8 cellular contexts compared by ENCODE assay signal in the genomic region with DNA sequence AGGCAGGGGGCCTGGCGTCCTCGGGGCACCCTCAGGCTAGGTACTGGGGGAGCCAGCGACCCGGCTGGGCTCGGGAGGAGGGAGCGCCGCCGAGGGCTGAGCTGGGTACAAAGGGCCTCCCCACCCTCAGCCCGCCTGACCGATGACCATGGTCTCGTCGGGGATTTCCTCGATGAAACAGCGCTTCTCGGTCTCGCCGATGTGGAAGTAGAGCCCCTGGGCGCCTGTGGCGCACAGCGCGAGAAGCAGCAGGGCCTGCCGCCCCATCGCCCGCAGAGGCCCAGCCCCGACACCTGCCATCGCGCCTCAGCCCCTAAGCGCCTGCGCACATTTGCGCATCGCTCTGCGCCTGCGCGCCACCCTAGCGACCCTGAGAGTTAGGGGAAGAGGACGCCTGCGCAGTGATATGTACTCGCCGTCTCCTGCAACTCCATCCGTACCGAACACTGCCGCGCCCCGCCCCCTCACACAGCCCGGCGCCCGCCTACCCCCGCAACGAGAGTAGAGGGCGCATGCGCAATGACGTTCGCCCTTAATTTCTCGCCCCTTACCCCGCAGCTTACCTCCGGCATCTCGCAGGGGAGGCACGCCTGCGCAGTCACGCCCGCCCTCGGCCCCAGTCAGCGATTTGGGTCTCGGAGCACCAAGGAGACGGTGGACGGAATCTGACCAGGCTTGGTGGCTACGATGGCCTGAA.
A peak's percentile ranks its signal among the peaks of the same experiment; 100 is the strongest.
DNase-seq lines count a peak whose midpoint lies in the region; ATAC-seq lines count a peak whose summit lies in the region.

A gene (minus strand): TSS at position 325 of the 697 bp plus-strand sequence. CDS start 25 bp downstream, at position 300.

- H3K9me3 ChIP-seq in BLaER1 treated with 17β-estradiol and CSF1 and Interleukin-3, amounts not matched to agents 10 nM and 100 nM (replicated peaks in 1 of 11): no peaks in the 10 kb centered on the region

- H3K4me1 ChIP-seq in BLaER1 treated with 17β-estradiol and CSF1 and Interleukin-3, amounts not matched to agents 10 nM and 100 nM: peaks cover 26 to 32% (median 30%) of the 10 kb centered on the region in 10 experiments

- peak within 1 kb of the TSS; percentile 79 to 99 (median 90) for H3K4me3 ChIP-seq in BLaER1 treated with 17β-estradiol and CSF1 and Interleukin-3, amounts not matched to agents 10 nM and 100 nM

- ATAC-seq in GM19351 (IDR thresholded peaks at IDR 0.05; ENCODE audit: unreplicated experiment) (peak; percentile 84), HG03521 (IDR thresholded peaks at IDR 0.05; ENCODE audit: unreplicated experiment) (peak; percentile 89)

- peak within 1 kb of the TSS; percentile 80 to 93 (median 89) for H3K27ac ChIP-seq in BLaER1 treated with 17β-estradiol and CSF1 and Interleukin-3, amounts not matched to agents 10 nM and 100 nM

- peaks cover 25 to 43% (median 37%) of the 10 kb centered on the region in 11 experiments for H3K36me3 ChIP-seq in BLaER1 treated with 17β-estradiol and CSF1 and Interleukin-3, amounts not matched to agents 10 nM and 100 nM

- H3K9ac ChIP-seq in BLaER1 treated with 17β-estradiol and CSF1 and Interleukin-3, amounts not matched to agents 10 nM and 100 nM: peak within 1 kb of the TSS; percentile 87 to 96 (median 93)

- no peaks in the 10 kb centered on the region for H3K27me3 ChIP-seq in BLaER1 treated with 17β-estradiol and CSF1 and Interleukin-3, amounts not matched to agents 10 nM and 100 nM

- H4K20me1 ChIP-seq in BLaER1 treated with 17β-estradiol and CSF1 and Interleukin-3, amounts not matched to agents 10 nM and 100 nM: peaks cover 0 to 37% (median 0%) of the 10 kb centered on the region in 11 experiments; a peak in 9 of 22 replicates

- DNase-seq in NCI-H748 (lab: John Stamatoyannopoulos, UW; ENCODE audit: unreplicated experiment): peak; percentile 98
- peak; percentile 100 for DNase-seq in activated CD4-positive, alpha-beta T cell treated with anti-CD3 and anti-CD28 coated beads, Interleukin-2, amount 50 U/mL, for 1 hour
- peak; percentile 95 for DNase-seq in dedifferentiated amniotic fluid mesenchymal stem cell (ENCODE audit: extremely low spot score)
- peak; percentile 100 for DNase-seq in left kidney (ENCODE audit: low read depth, low spot score)
- peak; percentile 100 for DNase-seq in stimulated activated CD4-positive, alpha-beta T cell treated with anti-CD3 and anti-CD28 coated beads, Interleukin-2, amount 100 ng/mL, for 24 hours

- peak within 1 kb of the TSS; percentile 93 to 99 (median 96) for H3K4me2 ChIP-seq in BLaER1 treated with 17β-estradiol and CSF1 and Interleukin-3, amounts not matched to agents 10 nM and 100 nM

Comparison
In these comparisons a context has a peak if more than half of its experiments do, and no peak if none do; other contexts are left out.
1. Peak in every context shown above with its lines: DNase-seq, ATAC-seq, H3K4me3 ChIP-seq and H3K27ac ChIP-seq.